Comparison of ENCODE assay signal across 8 cellular contexts in the genomic region with DNA sequence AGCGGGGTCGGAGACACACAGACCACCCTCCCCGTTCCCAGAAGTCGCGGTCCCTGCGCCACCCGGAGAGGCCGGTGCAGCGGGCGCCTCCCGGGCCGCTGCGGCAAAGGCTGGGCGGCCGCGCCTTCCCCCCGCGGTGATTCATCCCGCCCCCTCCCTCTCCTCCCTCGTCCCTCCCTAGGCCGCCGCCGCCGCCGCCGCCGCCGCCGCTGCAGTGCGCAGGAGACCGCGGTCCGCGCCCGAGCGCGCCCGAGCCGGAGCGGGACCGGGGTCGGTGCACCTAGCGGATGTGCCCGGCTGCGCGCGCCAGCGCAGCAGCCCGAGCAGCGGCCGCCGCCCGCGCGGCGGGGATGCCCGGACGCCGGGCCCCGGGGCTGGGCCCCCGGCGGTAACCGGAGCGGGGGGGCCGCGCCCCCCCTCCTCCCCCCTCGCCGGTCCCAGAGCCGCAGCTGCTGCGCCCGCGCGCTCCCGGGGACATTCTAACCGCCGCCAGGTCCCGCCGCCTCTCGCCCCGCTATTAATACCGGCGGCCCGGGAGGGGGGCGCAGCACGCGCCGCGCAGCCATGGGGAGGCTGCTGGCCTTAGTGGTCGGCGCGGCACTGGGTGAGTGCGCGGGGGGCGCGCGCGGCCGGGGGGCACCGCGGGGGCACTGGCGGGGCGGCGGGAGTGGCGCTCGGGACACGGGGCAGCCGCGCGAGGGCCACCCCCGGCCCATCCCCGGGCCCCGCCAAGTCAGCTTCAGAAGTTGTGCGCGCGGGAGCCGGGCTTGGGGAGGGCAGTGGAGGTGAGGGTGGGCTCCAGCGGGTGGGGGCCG. TPM values are rescaled to one million over a fixed set of nuclear protein-coding genes. Genes with fewer than 3 reads are reported as not detected.
DNase-seq lines count a peak whose midpoint lies in the region; ATAC-seq and TF ChIP-seq lines count a peak whose summit lies in the region.

A gene (plus strand): TSS at position 214 of the 815 bp plus-strand sequence. CDS start 351 bp downstream, at position 565.

- H3K4me3 ChIP-seq in CD8-positive, alpha-beta T cell (ENCODE audit: low read depth, low read length) = peak within 1 kb of the TSS; percentile 50
- peak within 1 kb of the TSS; percentile 41 for H3K4me3 ChIP-seq in kidney epithelial cell (ENCODE audit: low read depth, low read length)

- DNase-seq in CD8-positive, alpha-beta T cell = peak in 6 of 7 experiments; percentile 38 to 77 (median 56)
- DNase-seq in HuH-7 (ENCODE audit: low spot score) (peak; percentile 84), caudate nucleus (lab: John Stamatoyannopoulos, UW) (peak in 39 of 61 donors; percentile 12 to 80 (median 42)), kidney epithelial cell (ENCODE audit: low read depth) (no peak)
- peak; percentile 60 to 71 for DNase-seq in stimulated activated CD4-positive, alpha-beta T cell treated with anti-CD3 and anti-CD28 coated beads, Interleukin-1b, Interleukin-23, amount 100 ng/mL, for 4 hours (ENCODE audit: low read depth in 2 of 2)

- H3K27me3 ChIP-seq in CD8-positive, alpha-beta T cell (ENCODE audit: insufficient read depth, low read length) = peaks cover 3% of the 10 kb centered on the region
- peaks cover 6% of the 10 kb centered on the region for H3K27me3 ChIP-seq in kidney epithelial cell (ENCODE audit: control insufficient read depth, insufficient read depth, low read length)

- peaks cover 18% of the 10 kb centered on the region for H3K36me3 ChIP-seq in CD8-positive, alpha-beta T cell (ENCODE audit: insufficient read depth, low read length)
- H3K36me3 ChIP-seq in kidney epithelial cell (ENCODE audit: control insufficient read depth, insufficient read depth, low read length) = peaks cover 2% of the 10 kb centered on the region

- ATAC-seq in CD8-positive, alpha-beta T cell = peak; percentile 79
- ATAC-seq in activated CD4-positive, CD25-positive, alpha-beta regulatory T cell treated with anti-CD3 and anti-CD28 coated beads, Interleukin-2, amount 50 U/mL, for 24 hours = peak; percentile 80 to 87
- no peak for ATAC-seq in HG02678 (IDR thresholded peaks at IDR 0.05; ENCODE audit: unreplicated experiment)
- no peak for ATAC-seq in GM21381 (IDR thresholded peaks at IDR 0.05; ENCODE audit: unreplicated experiment)

- peak within 1 kb of the TSS; percentile 34 for H3K27ac Mint-ChIP-seq in CD8-positive, alpha-beta T cell

- POLR2A ChIA-PET in CD8-positive, alpha-beta T cell (lab: Charles Lee) = interaction anchor here (1.0 to 1.9 kb wide), 3 partner anchors 8 to 16 kb away, joined by 4 read pairs; no protein-coding TSS in a partner anchor

- intact Hi-C loops in CD8-positive, alpha-beta T cell (cut with DNase I, micrococcal nuclease) = no loop called here

- TF ChIP-seq CTCF in CD8-positive, alpha-beta T cell (IDR thresholded peaks at IDR 0.05) = no peak
- no peak for TF ChIP-seq CTCF in kidney epithelial cell (IDR thresholded peaks at IDR 0.05; ENCODE audit: insufficient read depth, low read length, poor library complexity, severe bottlenecking)

- peaks cover 17% of the 10 kb centered on the region for H3K36me3 Mint-ChIP-seq in CD8-positive, alpha-beta T cell

- peaks cover 10% of the 10 kb centered on the region for H3K4me1 ChIP-seq in CD8-positive, alpha-beta T cell (ENCODE audit: insufficient read depth, low read length)

- H3K4me3 Mint-ChIP-seq in CD8-positive, alpha-beta T cell = peak within 1 kb of the TSS; percentile 76

- H3K9me3 Mint-ChIP-seq in CD8-positive, alpha-beta T cell = no peaks in the 10 kb centered on the region

- H3K9me3 ChIP-seq in CD8-positive, alpha-beta T cell (ENCODE audit: low read length) = no peaks in the 10 kb centered on the region

- peaks cover 15% of the 10 kb centered on the region for H3K4me1 Mint-ChIP-seq in CD8-positive, alpha-beta T cell (ENCODE audit: low read depth)

- H3K27ac ChIP-seq in CD8-positive, alpha-beta T cell (ENCODE audit: low read depth, low read length) = no peak within 1 kb of the TSS
- H3K27ac ChIP-seq in caudate nucleus (ENCODE audit: low read depth, low read length) = peak within 1 kb of the TSS; percentile 52

- H3K27me3 Mint-ChIP-seq in CD8-positive, alpha-beta T cell (ENCODE audit: low read depth) = peaks cover 7% of the 10 kb centered on the region

- CTCF ChIA-PET in CD8-positive, alpha-beta T cell (lab: Charles Lee) = interaction anchor here (0.6 to 2.0 kb wide), 3 partner anchors 14 to 58 kb away, joined by 3 to 5 read pairs (median 5); no protein-coding TSS in a partner anchor

RNA-seq across cellular contexts. Expression of the gene that starts here (rescaled TPM):
- 1 to 10 TPM; 1.9 to 2.3 TPM for total RNA-seq in CD8-positive, alpha-beta T cell
- 1.6 and 1.8 TPM in 2 replicates for total RNA-seq in kidney epithelial cell

Comparison
In these comparisons a context has a peak if more than half of its experiments do, and no peak if none do; other contexts are left out.
1. ATAC-seq: peak in CD8-positive, alpha-beta T cell (single experiment) and activated CD4-positive, CD25-positive, alpha-beta regulatory T cell treated with anti-CD3 and anti-CD28 coated beads, Interleukin-2, amount 50 U/mL, for 24 hours (2 of 2); none in HG02678 (single experiment) and GM21381 (single experiment).